Comparison of ENCODE assay signal across 13 cellular contexts in genomic region chr3:114235431-114235830, GRCh38. TPM values are rescaled to one million over a fixed set of nuclear protein-coding genes. Genes with fewer than 3 reads are reported as not detected.
"Had no signal": no experiment of that assay in that cellular context is flagged by ENCODE, and none has a peak within 500 bp of the region (broad histone marks: within the 10 kb centered on the region; RNA-seq: fewer than 3 reads in every experiment).

No MANE protein-coding gene starts in this region.

- DNase-seq: activated CD8-positive, alpha-beta memory T cell treated with anti-CD3 and anti-CD28 coated beads, Interleukin-2, amount 50 U/mL, for 4 hours; activated gamma-delta T cell treated with Interleukin-2 at 50 U/mL for 16 hours; brain microvascular endothelial cell; dermis blood vessel endothelial cell; hippocampal formation; retina; stimulated activated CD4-positive, alpha-beta T cell treated with anti-CD3 and anti-CD28 coated beads, Interleukin-4, amount 100 ng/mL, for 1 hour; SW 1271; tibial artery; uterus had no signal

RNA-seq across cellular contexts. Expression of gene ZNF80, which starts 1.9 kb away (rescaled TPM):
- total RNA-seq: dermis blood vessel endothelial cell, glomerular endothelial cell, lower leg skin, uterus had no signal

RNA-seq across cellular contexts. Expression of gene DRD3, which starts 56.6 kb away (rescaled TPM):
- total RNA-seq: cerebellum, dermis blood vessel endothelial cell, glomerular endothelial cell, lower leg skin, uterus had no signal

RNA-seq across cellular contexts. Expression of gene TIGIT, which starts 58.4 kb away (rescaled TPM):
- total RNA-seq: dermis blood vessel endothelial cell, glomerular endothelial cell had no signal
